ENCODE assay signal across 11 cellular contexts in genomic region chr11:70942593-70942992, GRCh38.
DNase-seq lines count a peak whose midpoint lies in the region; ATAC-seq and TF ChIP-seq lines count a peak whose summit lies in the region.
"Had no signal": no experiment of that assay in that cellular context is flagged by ENCODE, and none has a peak within 500 bp of the region (broad histone marks: within the 10 kb centered on the region; RNA-seq: fewer than 3 reads in every experiment).

No MANE protein-coding gene starts in this region.

- DNase-seq in SK-N-SH: no peak
- no peak for DNase-seq in HFF-Myc (ENCODE audit: extremely low read depth, low read depth)
- no peak for DNase-seq in astrocyte of the spinal cord (ENCODE audit: low read depth, low spot score)
- DNase-seq in neural crest cell (ENCODE audit: low read depth, low spot score): peak; percentile 14
- DNase-seq in mesothelial cell of epicardium (ENCODE audit: low spot score in 2 of 2, unreplicated experiment in 2 of 2): no peak
- no peak for DNase-seq in retina
- DNase-seq: left lung; stimulated activated naive B cell treated with anti-CD40 and anti-IgM and Interleukin-4, amounts not matched to agents 10 μg/mL and 1 μg/mL and 100 μg/mL, for 72 hours had no signal

- H3K27me3 Mint-ChIP-seq in neural crest cell (ENCODE audit: low read depth) (peaks cover 3% of the 10 kb centered on the region), mesothelial cell of epicardium (ENCODE audit: low read depth) (no peaks in the 10 kb centered on the region)

- H3K4me1 Mint-ChIP-seq in neural crest cell (peaks cover 3% of the 10 kb centered on the region), mesothelial cell of epicardium (no peaks in the 10 kb centered on the region)
- H3K4me1 Mint-ChIP-seq: stimulated activated naive B cell treated with anti-CD40 and anti-IgM and Interleukin-4, amounts not matched to agents 10 μg/mL and 1 μg/mL and 100 μg/mL, for 72 hours had no signal

- POLR2A ChIA-PET in SK-N-SH (lab: Yijun Ruan, JAX): no interaction called here

- H3F3A ChIP-seq in SK-N-SH (replicated peaks; ENCODE audit: insufficient read depth): no peaks in the 10 kb centered on the region

- peaks cover 20% of the 10 kb centered on the region for H3K36me3 Mint-ChIP-seq in neural crest cell (ENCODE audit: low read depth)
- H3K36me3 Mint-ChIP-seq in mesothelial cell of epicardium: no peaks in the 10 kb centered on the region

- no peak for TF ChIP-seq EP300 in SK-N-SH (IDR thresholded peaks at IDR 0.05; ENCODE audit: borderline replicate concordance in 1 of 2, low read depth in 1 of 2, low read length in 1 of 2)

- 38% methylated on average over 1 of the region's 1 CpG for WGBS in SK-N-SH (ENCODE audit: low lambda C conversion rate)

- H3K4me3 ChIP-seq in SK-N-SH (ENCODE audit: low read depth in 2 of 2, low read length in 1 of 2) (no peak overlapping the region), HFF-Myc (replicated peaks; ENCODE audit: low read depth, low read length) (no peak overlapping the region), astrocyte of the spinal cord (ENCODE audit: low read depth, low read length) (no peak overlapping the region)
- H3K4me3 ChIP-seq: left lung had no signal

- no peak overlapping the region for H3K27ac ChIP-seq in SK-N-SH (ENCODE audit: low read depth in 2 of 2, low read length in 1 of 2)
- H3K27ac ChIP-seq: left lung had no signal

- in situ Hi-C loops in astrocyte of the spinal cord (cut with HindIII; ENCODE audit: low sequenced_read_pairs): no loop called here

- no peaks in the 10 kb centered on the region for H3K9me3 ChIP-seq in SK-N-SH

- no peak overlapping the region for H3K27ac Mint-ChIP-seq in neural crest cell (ENCODE audit: unreplicated experiment)
- no peak overlapping the region for H3K27ac Mint-ChIP-seq in mesothelial cell of epicardium
- H3K27ac Mint-ChIP-seq: activated naive CD4-positive, alpha-beta T cell treated with anti-CD3 and anti-CD28 coated beads, Interleukin-2, amount 50 U/mL, for 72 hours; stimulated activated naive B cell treated with anti-CD40 and anti-IgM and Interleukin-4, amounts not matched to agents 10 μg/mL and 1 μg/mL and 100 μg/mL, for 72 hours had no signal

- no peaks in the 10 kb centered on the region for H3K4me1 ChIP-seq in SK-N-SH (ENCODE audit: control insufficient read depth in 1 of 2, insufficient read depth in 2 of 2, low read depth in 1 of 2, low read length in 1 of 2)
- H3K4me1 ChIP-seq: left lung had no signal

- peak; percentile 18; the same call in 1 of the 2 replicates for TF ChIP-seq RAD21 in SK-N-SH (IDR thresholded peaks at IDR 0.05; ENCODE audit: low read length)

- CTCF ChIA-PET in SK-N-SH (lab: Yijun Ruan, JAX): interaction anchor here (1.3 kb wide), 1 partner anchor 9 kb away, joined by 3 read pairs; no protein-coding TSS in a partner anchor

- H3K79me2 ChIP-seq in SK-N-SH (ENCODE audit: insufficient read depth): no peaks in the 10 kb centered on the region

- no peaks in the 10 kb centered on the region for H3K27me3 ChIP-seq in SK-N-SH (ENCODE audit: insufficient read depth)
- H3K27me3 ChIP-seq: left lung had no signal

- H3K9me2 ChIP-seq in SK-N-SH: no peaks in the 10 kb centered on the region

- H2AFZ ChIP-seq in SK-N-SH (ENCODE audit: low read depth): no peak overlapping the region

- H3K4me3 Mint-ChIP-seq in neural crest cell (no peak overlapping the region), mesothelial cell of epicardium (no peak overlapping the region)
- H3K4me3 Mint-ChIP-seq: stimulated activated naive B cell treated with anti-CD40 and anti-IgM and Interleukin-4, amounts not matched to agents 10 μg/mL and 1 μg/mL and 100 μg/mL, for 72 hours had no signal

- H3K9me3 Mint-ChIP-seq in neural crest cell: peaks cover 30% of the 10 kb centered on the region
- peaks cover 42% of the 10 kb centered on the region for H3K9me3 Mint-ChIP-seq in mesothelial cell of epicardium

- ATAC-seq in SK-N-SH treated with all-trans-retinoic acid at 6 μM for 48 hours: no peak
- ATAC-seq in HG03097 (IDR thresholded peaks at IDR 0.05; ENCODE audit: low FRiP score, unreplicated experiment): no peak
- ATAC-seq: activated naive CD4-positive, alpha-beta T cell treated with anti-CD3 and anti-CD28 coated beads, Interleukin-2, amount 50 U/mL, for 72 hours; left lung; stimulated activated naive B cell treated with anti-CD40 and anti-IgM and Interleukin-4, amounts not matched to agents 10 μg/mL and 1 μg/mL and 100 μg/mL, for 72 hours had no signal

- no peaks in the 10 kb centered on the region for H3K36me3 ChIP-seq in SK-N-SH (replicated peaks in 1 of 2; ENCODE audit: control insufficient read depth in 1 of 2, insufficient read depth in 2 of 2, low read length in 1 of 2)
- H3K36me3 ChIP-seq: left lung had no signal

- no peak overlapping the region for H3K9ac ChIP-seq in SK-N-SH

- H4K20me1 ChIP-seq in SK-N-SH (ENCODE audit: insufficient read depth): no peaks in the 10 kb centered on the region

- no peak overlapping the region for H3K4me2 ChIP-seq in SK-N-SH

- TF ChIP-seq CTCF in SK-N-SH (IDR thresholded peaks at IDR 0.05): peak; percentile 50
- TF ChIP-seq CTCF in HFF-Myc (IDR thresholded peaks at IDR 0.05; ENCODE audit: low read depth, low read length, missing control alignments): peak; percentile 26
- TF ChIP-seq CTCF in astrocyte of the spinal cord (IDR thresholded peaks at IDR 0.05; ENCODE audit: low read depth, low read length): peak; percentile 37
- TF ChIP-seq CTCF in neural crest cell (conservative IDR thresholded peaks at IDR 0.05): peak; percentile 57
- no peak for TF ChIP-seq CTCF in mesothelial cell of epicardium (IDR thresholded peaks at IDR 0.05; ENCODE audit: unreplicated experiment)

TF ChIP-seq in SK-N-SH, 30 proteins besides CTCF, POLR2A, EP300 and RAD21:
- TF ChIP-seq IRF3 (IDR thresholded peaks at IDR 0.05; ENCODE audit: low read depth, low read length) (no peak), YY1 (IDR thresholded peaks at IDR 0.05; ENCODE audit: low read depth) (no peak), MAX (IDR thresholded peaks at IDR 0.05; ENCODE audit: low read depth) (no peak), GABPA (IDR thresholded peaks at IDR 0.05; ENCODE audit: low read depth) (no peak), RFX5 (IDR thresholded peaks at IDR 0.05; ENCODE audit: low read length) (no peak), MEF2A (IDR thresholded peaks at IDR 0.05; ENCODE audit: borderline replicate concordance, low read depth) (no peak), NFIC (IDR thresholded peaks at IDR 0.05; ENCODE audit: borderline replicate concordance) (no peak), FOXJ3 (CRISPR knock-in tag; IDR thresholded peaks at IDR 0.05) (no peak), MXI1 (IDR thresholded peaks at IDR 0.05; ENCODE audit: low read depth, low read length) (no peak), NRF1 (IDR thresholded peaks at IDR 0.05; ENCODE audit: low read depth, low read length) (no peak), SMC3 (IDR thresholded peaks at IDR 0.05; ENCODE audit: low read depth, low read length) (no peak), EZH2phosphoT487 (IDR thresholded peaks at IDR 0.05; ENCODE audit: borderline replicate concordance, low read depth) (no peak), TCF12 (IDR thresholded peaks at IDR 0.05) (no peak), JUND (IDR thresholded peaks at IDR 0.05) (no peak)
TF ChIP-seq in SK-N-SH: peak in this region for 0.

TF ChIP-seq in SK-N-SH treated with all-trans-retinoic acid at 6 μM for 48 hours, 23 proteins besides CTCF, POLR2A, EP300 and RAD21:
- TF ChIP-seq, protein P1, sequence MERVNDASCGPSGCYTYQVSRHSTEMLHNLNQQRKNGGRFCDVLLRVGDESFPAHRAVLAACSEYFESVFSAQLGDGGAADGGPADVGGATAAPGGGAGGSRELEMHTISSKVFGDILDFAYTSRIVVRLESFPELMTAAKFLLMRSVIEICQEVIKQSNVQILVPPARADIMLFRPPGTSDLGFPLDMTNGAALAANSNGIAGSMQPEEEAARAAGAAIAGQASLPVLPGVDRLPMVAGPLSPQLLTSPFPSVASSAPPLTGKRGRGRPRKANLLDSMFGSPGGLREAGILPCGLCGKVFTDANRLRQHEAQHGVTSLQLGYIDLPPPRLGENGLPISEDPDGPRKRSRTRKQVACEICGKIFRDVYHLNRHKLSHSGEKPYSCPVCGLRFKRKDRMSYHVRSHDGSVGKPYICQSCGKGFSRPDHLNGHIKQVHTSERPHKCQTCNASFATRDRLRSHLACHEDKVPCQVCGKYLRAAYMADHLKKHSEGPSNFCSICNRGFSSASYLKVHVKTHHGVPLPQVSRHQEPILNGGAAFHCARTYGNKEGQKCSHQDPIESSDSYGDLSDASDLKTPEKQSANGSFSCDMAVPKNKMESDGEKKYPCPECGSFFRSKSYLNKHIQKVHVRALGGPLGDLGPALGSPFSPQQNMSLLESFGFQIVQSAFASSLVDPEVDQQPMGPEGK (CRISPR knock-in tag; IDR thresholded peaks at IDR 0.05; ENCODE audit: borderline replicate concordance): no peak
- TF ChIP-seq ZFP30 (CRISPR knock-in tag; IDR thresholded peaks at IDR 0.05): no peak
- TF ChIP-seq, protein P2, sequence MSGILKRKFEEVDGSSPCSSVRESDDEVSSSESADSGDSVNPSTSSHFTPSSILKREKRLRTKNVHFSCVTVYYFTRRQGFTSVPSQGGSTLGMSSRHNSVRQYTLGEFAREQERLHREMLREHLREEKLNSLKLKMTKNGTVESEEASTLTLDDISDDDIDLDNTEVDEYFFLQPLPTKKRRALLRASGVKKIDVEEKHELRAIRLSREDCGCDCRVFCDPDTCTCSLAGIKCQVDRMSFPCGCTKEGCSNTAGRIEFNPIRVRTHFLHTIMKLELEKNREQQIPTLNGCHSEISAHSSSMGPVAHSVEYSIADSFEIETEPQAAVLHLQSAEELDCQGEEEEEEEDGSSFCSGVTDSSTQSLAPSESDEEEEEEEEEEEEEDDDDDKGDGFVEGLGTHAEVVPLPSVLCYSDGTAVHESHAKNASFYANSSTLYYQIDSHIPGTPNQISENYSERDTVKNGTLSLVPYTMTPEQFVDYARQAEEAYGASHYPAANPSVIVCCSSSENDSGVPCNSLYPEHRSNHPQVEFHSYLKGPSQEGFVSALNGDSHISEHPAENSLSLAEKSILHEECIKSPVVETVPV (CRISPR knock-in tag; IDR thresholded peaks at IDR 0.05): no peak
- TF ChIP-seq ZNF8 (CRISPR knock-in tag; IDR thresholded peaks at IDR 0.05): no peak
- TF ChIP-seq ZNF565 (CRISPR knock-in tag; conservative IDR thresholded peaks at IDR 0.05; ENCODE audit: low read depth): no peak
- no peak for TF ChIP-seq ZFP3 (CRISPR knock-in tag; IDR thresholded peaks at IDR 0.05)
- TF ChIP-seq ISL1 (CRISPR knock-in tag; IDR thresholded peaks at IDR 0.05): no peak
- TF ChIP-seq ZC3H10 (CRISPR knock-in tag; IDR thresholded peaks at IDR 0.05): no peak
- no peak for TF ChIP-seq RARB (CRISPR knock-in tag; IDR thresholded peaks at IDR 0.05)
TF ChIP-seq in SK-N-SH treated with all-trans-retinoic acid at 6 μM for 48 hours: peak in this region for 0.
